ENCODE assay signal across 13 cellular contexts in genomic region chr13:75717525-75717924, GRCh38.
"Had no signal": no experiment of that assay in that cellular context is flagged by ENCODE, and none has a peak within 500 bp of the region (broad histone marks: within the 10 kb centered on the region; RNA-seq: fewer than 3 reads in every experiment).

No MANE protein-coding gene starts in this region.

- H3K9me3 ChIP-seq: gastroesophageal sphincter, ovary, testis, uterus had no signal

- H3K36me3 ChIP-seq: gastroesophageal sphincter, ovary, uterus had no signal

- H3K27me3 ChIP-seq: gastroesophageal sphincter, ovary, testis, uterus had no signal

- H3K4me3 Mint-ChIP-seq: activated CD4-positive, alpha-beta memory T cell treated with anti-CD3 and anti-CD28 coated beads for 36 hours; activated naive CD8-positive, alpha-beta T cell; stimulated activated naive CD8-positive, alpha-beta T cell treated with anti-CD3 and anti-CD28 coated beads, Interleukin-15, Interleukin-2, amounts not matched to agents 100 ng/mL and 50 ng/mL, for 24 hours had no signal

- H3K4me3 ChIP-seq: gastroesophageal sphincter, ovary, testis, uterus had no signal

- H3K27ac Mint-ChIP-seq: activated CD4-positive, alpha-beta memory T cell treated with anti-CD3 and anti-CD28 coated beads for 36 hours; activated naive CD8-positive, alpha-beta T cell; stimulated activated naive CD8-positive, alpha-beta T cell treated with anti-CD3 and anti-CD28 coated beads, Interleukin-15, Interleukin-2, amounts not matched to agents 100 ng/mL and 50 ng/mL, for 24 hours had no signal

- H3K27me3 Mint-ChIP-seq: activated CD4-positive, alpha-beta memory T cell treated with anti-CD3 and anti-CD28 coated beads for 36 hours; activated naive CD8-positive, alpha-beta T cell; stimulated activated naive CD8-positive, alpha-beta T cell treated with anti-CD3 and anti-CD28 coated beads, Interleukin-15, Interleukin-2, amounts not matched to agents 100 ng/mL and 50 ng/mL, for 24 hours had no signal

- H3K4me1 ChIP-seq: gastroesophageal sphincter, testis, uterus had no signal

- ATAC-seq: gastroesophageal sphincter had no signal

- H3K27ac ChIP-seq: gastroesophageal sphincter, ovary, testis, uterus, VCaP had no signal

- DNase-seq: activated CD4-positive, alpha-beta memory T cell treated with anti-CD3 and anti-CD28 coated beads for 36 hours; activated gamma-delta T cell; activated T-cell treated with anti-CD3 and anti-CD28 coated beads, Interleukin-2, amount 50 U/mL, for 48 hours; islet precursor cell; ovary; stimulated activated CD4-positive, alpha-beta T cell treated with anti-CD3 and anti-CD28 coated beads, Interleukin-15, amount 100 ng/mL, for 24 hours; stimulated activated CD4-positive, alpha-beta T cell treated with anti-CD3 and anti-CD28 coated beads, Interleukin-4, amount 100 ng/mL, for 24 hours; testis; uterus had no signal

- H3K9me3 Mint-ChIP-seq: activated CD4-positive, alpha-beta memory T cell treated with anti-CD3 and anti-CD28 coated beads for 36 hours; stimulated activated naive CD8-positive, alpha-beta T cell treated with anti-CD3 and anti-CD28 coated beads, Interleukin-15, Interleukin-2, amounts not matched to agents 100 ng/mL and 50 ng/mL, for 24 hours had no signal
